In the genomic region with DNA sequence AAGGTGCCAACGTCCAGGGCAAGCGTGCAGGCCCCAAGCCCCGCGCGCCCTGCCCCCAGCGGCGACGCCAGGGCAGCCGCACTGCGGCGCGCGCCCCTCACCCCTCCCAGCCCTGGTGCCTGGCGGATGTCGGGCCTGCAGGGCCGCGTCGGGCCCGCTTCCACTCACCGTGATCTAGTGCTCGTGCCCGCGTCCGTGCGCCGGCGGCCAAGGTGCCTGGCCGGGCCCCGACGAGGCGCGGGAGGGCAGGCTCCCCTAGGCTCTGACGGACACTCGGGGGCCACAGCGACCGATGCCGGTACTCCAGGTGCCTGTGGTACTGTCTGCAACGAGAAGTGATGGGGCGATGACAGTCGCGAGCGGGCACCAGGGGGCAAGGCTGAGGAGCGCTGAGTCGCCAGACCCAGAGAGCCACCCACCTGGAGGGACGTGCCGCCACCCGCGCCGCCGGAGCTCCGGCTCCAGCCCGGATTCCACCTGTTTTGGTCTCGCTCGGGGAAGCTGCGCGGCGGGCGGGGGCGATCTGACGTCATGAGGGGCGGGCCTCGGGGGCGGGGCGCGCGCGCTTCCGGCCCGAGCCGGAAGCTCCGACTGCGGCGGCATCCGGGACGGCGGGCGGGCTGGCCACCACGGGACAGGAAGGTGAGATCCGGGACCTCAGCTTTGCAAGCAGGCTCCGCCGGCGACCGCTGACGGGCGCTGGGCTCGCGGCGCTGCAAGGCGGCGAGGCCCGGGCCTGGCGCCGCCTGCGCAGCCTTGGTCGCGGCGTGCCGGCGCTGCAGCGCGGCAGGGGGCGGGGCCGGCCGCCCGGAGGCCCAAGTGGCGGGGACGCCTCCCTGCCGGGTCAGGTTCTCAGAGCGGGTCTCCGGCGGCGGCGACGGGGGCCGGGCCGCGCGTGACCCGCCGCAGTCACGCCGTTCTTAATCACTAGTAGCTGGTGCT, we compare ENCODE assay signal across 8 cellular contexts. TPM values are rescaled to one million over a fixed set of nuclear protein-coding genes. Genes with fewer than 3 reads are reported as not detected.
DNase-seq lines count a peak whose midpoint lies in the region; ATAC-seq and TF ChIP-seq lines count a peak whose summit lies in the region.

A gene with protein sequence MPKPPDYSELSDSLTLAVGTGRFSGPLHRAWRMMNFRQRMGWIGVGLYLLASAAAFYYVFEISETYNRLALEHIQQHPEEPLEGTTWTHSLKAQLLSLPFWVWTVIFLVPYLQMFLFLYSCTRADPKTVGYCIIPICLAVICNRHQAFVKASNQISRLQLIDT (plus strand): TSS at position 927 of the 942 bp plus-strand sequence. CDS start 89 bp downstream, outside the sequence.
A gene with protein sequence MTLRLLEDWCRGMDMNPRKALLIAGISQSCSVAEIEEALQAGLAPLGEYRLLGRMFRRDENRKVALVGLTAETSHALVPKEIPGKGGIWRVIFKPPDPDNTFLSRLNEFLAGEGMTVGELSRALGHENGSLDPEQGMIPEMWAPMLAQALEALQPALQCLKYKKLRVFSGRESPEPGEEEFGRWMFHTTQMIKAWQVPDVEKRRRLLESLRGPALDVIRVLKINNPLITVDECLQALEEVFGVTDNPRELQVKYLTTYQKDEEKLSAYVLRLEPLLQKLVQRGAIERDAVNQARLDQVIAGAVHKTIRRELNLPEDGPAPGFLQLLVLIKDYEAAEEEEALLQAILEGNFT (minus strand): TSS at position 507 of the 942 bp plus-strand sequence. CDS start 655 bp downstream, outside the sequence.

- peak within 1 kb of the TSS; percentile 95 to 97 for H3K18ac ChIP-seq in mesenchymal stem cell (ENCODE audit: low read depth in 1 of 2, low read length in 2 of 2)

- H4K91ac ChIP-seq in mesenchymal stem cell (ENCODE audit: low read length) = peak within 1 kb of the TSS; percentile 75

- peaks cover 31% of the 10 kb centered on the region for H3K4me1 Mint-ChIP-seq in CD14-positive monocyte
- peaks cover 43% of the 10 kb centered on the region for H3K4me1 Mint-ChIP-seq in activated CD8-positive, alpha-beta T cell treated with anti-CD3 and anti-CD28 coated beads for 36 hours (ENCODE audit: low read depth)

- intact Hi-C loops in CD14-positive monocyte (cut with micrococcal nuclease) = loop anchor here (2.0 to 10.0 kb wide), 2 partner anchors 22 to 70 kb away; a partner anchor contains a TSS
- intact Hi-C loops in activated CD8-positive, alpha-beta T cell treated with anti-CD3 and anti-CD28 coated beads for 36 hours (cut with micrococcal nuclease) = no loop called here

- peak within 1 kb of the TSS; percentile 6 for H2AK5ac ChIP-seq in mesenchymal stem cell (ENCODE audit: low read length, severe bottlenecking)

- TF ChIP-seq POLR2A in GM19193 (IDR thresholded peaks at IDR 0.05; ENCODE audit: extremely low read depth, insufficient read depth, insufficient read length) = peak; percentile 77

- no peaks in the 10 kb centered on the region for H3K27me3 Mint-ChIP-seq in CD14-positive monocyte (ENCODE audit: low read depth in 3 of 3)
- H3K27me3 Mint-ChIP-seq in activated CD8-positive, alpha-beta T cell treated with anti-CD3 and anti-CD28 coated beads for 36 hours = no peaks in the 10 kb centered on the region

- H3K9ac ChIP-seq in mesenchymal stem cell (ENCODE audit: low read length) = peak within 1 kb of the TSS; percentile 93

- DNase-seq in CD14-positive monocyte (ENCODE audit: low spot score) (peak; percentile 94), NCI-H774 (lab: John Stamatoyannopoulos, UW) (peak; percentile 84), mesenchymal stem cell (peak; percentile 86)
- peak; percentile 92 for DNase-seq in activated CD8-positive, alpha-beta T cell treated with anti-CD3 and anti-CD28 coated beads for 36 hours
- peak; percentile 89 for DNase-seq in effector CD4-positive, alpha-beta T cell
- peak; percentile 84 for DNase-seq in stimulated activated CD8-positive, alpha-beta memory T cell treated with anti-CD3 and anti-CD28 coated beads, Interleukin-12 subunit alpha, Interleukin-12 subunit beta, amount 100 ng/mL, for 4 hours (ENCODE audit: low read depth)

- peaks cover 23 to 36% of the 10 kb centered on the region in 2 donors for H3K36me3 Mint-ChIP-seq in CD14-positive monocyte
- H3K36me3 Mint-ChIP-seq in activated CD8-positive, alpha-beta T cell treated with anti-CD3 and anti-CD28 coated beads for 36 hours (ENCODE audit: low read depth) = peaks cover 35% of the 10 kb centered on the region

- peak within 1 kb of the TSS; percentile 81 to 99 for H3K4me3 ChIP-seq in mesenchymal stem cell (ENCODE audit: insufficient read depth in 1 of 2, low read depth in 1 of 2, low read length in 2 of 2)

- H3K79me1 ChIP-seq in mesenchymal stem cell (replicated peaks; ENCODE audit: low read length, poor library complexity, severe bottlenecking) = peaks cover 23% of the 10 kb centered on the region

- peak within 1 kb of the TSS; percentile 87 for H2BK5ac ChIP-seq in mesenchymal stem cell (ENCODE audit: low read depth, low read length, poor library complexity, severe bottlenecking)

- H3K4ac ChIP-seq in mesenchymal stem cell (ENCODE audit: low read depth in 1 of 2, low read length in 2 of 2) = peak within 1 kb of the TSS; percentile 89 to 94

- peaks cover 0 to 3% (median 0%) of the 10 kb centered on the region in 7 donors for H3K9me3 Mint-ChIP-seq in CD14-positive monocyte
- H3K9me3 Mint-ChIP-seq in activated CD8-positive, alpha-beta T cell treated with anti-CD3 and anti-CD28 coated beads for 36 hours = no peaks in the 10 kb centered on the region

- H3K36me3 ChIP-seq in mesenchymal stem cell (ENCODE audit: control insufficient read depth in 1 of 2, insufficient read depth in 2 of 2, low read depth in 1 of 2, low read length in 2 of 2) = peaks cover 15 to 42% of the 10 kb centered on the region in 2 experiments

- peak within 1 kb of the TSS; percentile 89 for H2BK15ac ChIP-seq in mesenchymal stem cell (ENCODE audit: low read depth, poor library complexity, severe bottlenecking)

- H2BK120ac ChIP-seq in mesenchymal stem cell (ENCODE audit: low read depth, low read length) = peak within 1 kb of the TSS; percentile 92

- H3K14ac ChIP-seq in mesenchymal stem cell (ENCODE audit: low read length in 2 of 2) = peak within 1 kb of the TSS in 1 of 2 experiments; percentile 95

- H3K27ac ChIP-seq in mesenchymal stem cell (ENCODE audit: low read length, poor library complexity, severe bottlenecking) = peak within 1 kb of the TSS; percentile 82

- peak; percentile 87 for ATAC-seq in HG03432 (IDR thresholded peaks at IDR 0.05; ENCODE audit: unreplicated experiment)
- ATAC-seq in activated CD8-positive, alpha-beta T cell treated with anti-CD3 and anti-CD28 coated beads for 36 hours = peak; percentile 89

- TF ChIP-seq CTCF in CD14-positive monocyte (IDR thresholded peaks at IDR 0.05) = peak; percentile 12
- TF ChIP-seq CTCF in activated CD8-positive, alpha-beta T cell treated with anti-CD3 and anti-CD28 coated beads for 36 hours (IDR thresholded peaks at IDR 0.05) = peak; percentile 11

- peak within 1 kb of the TSS; percentile 86 for H4K8ac ChIP-seq in mesenchymal stem cell (ENCODE audit: low read length)

- peak within 1 kb of the TSS; percentile 95 for H3K4me2 ChIP-seq in mesenchymal stem cell (ENCODE audit: low read length, poor library complexity, severe bottlenecking)

- H3K23ac ChIP-seq in mesenchymal stem cell (ENCODE audit: low read length in 2 of 2) = peak within 1 kb of the TSS in 1 of 2 experiments; percentile 77

- H3K27me3 ChIP-seq in mesenchymal stem cell (ENCODE audit: control insufficient read depth in 1 of 2, insufficient read depth in 1 of 2, low read length in 2 of 2) = no peaks in the 10 kb centered on the region

- under 1% methylated on average over 109 of the region's 122 CpGs for WGBS in mesenchymal stem cell

- no peaks in the 10 kb centered on the region for H3K9me3 ChIP-seq in mesenchymal stem cell (ENCODE audit: control insufficient read depth, low read length)

- peak within 1 kb of the TSS; percentile 9 to 10 for H2BK12ac ChIP-seq in mesenchymal stem cell (ENCODE audit: low read length in 2 of 2)

- CTCF ChIA-PET in activated CD8-positive, alpha-beta T cell treated with anti-CD3 and anti-CD28 coated beads for 36 hours (lab: Charles Lee) = interaction anchor here (0.8 to 3.0 kb wide), 8 partner anchors 8 to 146 kb away, joined by 3 to 26 read pairs (median 6); a partner anchor contains a TSS

- POLR2A ChIA-PET in activated CD8-positive, alpha-beta T cell treated with anti-CD3 and anti-CD28 coated beads for 36 hours (lab: Charles Lee) = interaction anchor here (0.8 to 5.6 kb wide), 6 partner anchors 9 to 177 kb away, joined by 3 to 50 read pairs (median 3); a partner anchor contains a TSS

- H3K4me3 Mint-ChIP-seq in CD14-positive monocyte = peak within 1 kb of the TSS; percentile 87 to 91
- peak within 1 kb of the TSS; percentile 97 for H3K4me3 Mint-ChIP-seq in activated CD8-positive, alpha-beta T cell treated with anti-CD3 and anti-CD28 coated beads for 36 hours

- H3K4me1 ChIP-seq in mesenchymal stem cell (ENCODE audit: control insufficient read depth, insufficient read depth, low read depth, low read length) = peaks cover 6% of the 10 kb centered on the region

- peak within 1 kb of the TSS; percentile 99 for H2AFZ ChIP-seq in mesenchymal stem cell (ENCODE audit: low read depth, low read length)

- H3K27ac Mint-ChIP-seq in CD14-positive monocyte = peak within 1 kb of the TSS; percentile 94 to 98 (median 96)
- H3K27ac Mint-ChIP-seq in activated CD8-positive, alpha-beta T cell treated with anti-CD3 and anti-CD28 coated beads for 36 hours = peak within 1 kb of the TSS; percentile 91

RNA-seq across cellular contexts. Expression of the first gene that starts in this region (rescaled TPM):
- 10 to 100 TPM; 36.9 to 43.3 TPM for polyA plus RNA-seq in CD14-positive monocyte
- 10 to 100 TPM; 13.6 to 15.5 TPM for total RNA-seq in activated CD8-positive, alpha-beta T cell treated with anti-CD3 and anti-CD28 coated beads for 36 hours
- polyA plus RNA-seq in mesenchymal stem cell (2013, experiment 1 of 2) = 19.0 TPM
- polyA plus RNA-seq in mesenchymal stem cell (2013, experiment 2 of 2) = 19.9 TPM

RNA-seq across cellular contexts. Expression of the second gene that starts in this region (rescaled TPM):
- polyA plus RNA-seq in CD14-positive monocyte = 10 to 100 TPM; 22.5 to 22.6 TPM
- 10 to 100 TPM; 19.1 to 19.6 TPM for total RNA-seq in activated CD8-positive, alpha-beta T cell treated with anti-CD3 and anti-CD28 coated beads for 36 hours
- 11.6 TPM for polyA plus RNA-seq in mesenchymal stem cell (2013, experiment 1 of 2)
- 12.4 TPM for polyA plus RNA-seq in mesenchymal stem cell (2013, experiment 2 of 2)

Comparison
In these comparisons a context has a peak if more than half of its experiments do, and no peak if none do; other contexts are left out.
1. Peak in every context shown above with its lines: DNase-seq, ATAC-seq, H3K4me3 ChIP-seq and H3K27ac ChIP-seq.